Comparison of ENCODE assay signal across 17 cellular contexts in the genomic region with DNA sequence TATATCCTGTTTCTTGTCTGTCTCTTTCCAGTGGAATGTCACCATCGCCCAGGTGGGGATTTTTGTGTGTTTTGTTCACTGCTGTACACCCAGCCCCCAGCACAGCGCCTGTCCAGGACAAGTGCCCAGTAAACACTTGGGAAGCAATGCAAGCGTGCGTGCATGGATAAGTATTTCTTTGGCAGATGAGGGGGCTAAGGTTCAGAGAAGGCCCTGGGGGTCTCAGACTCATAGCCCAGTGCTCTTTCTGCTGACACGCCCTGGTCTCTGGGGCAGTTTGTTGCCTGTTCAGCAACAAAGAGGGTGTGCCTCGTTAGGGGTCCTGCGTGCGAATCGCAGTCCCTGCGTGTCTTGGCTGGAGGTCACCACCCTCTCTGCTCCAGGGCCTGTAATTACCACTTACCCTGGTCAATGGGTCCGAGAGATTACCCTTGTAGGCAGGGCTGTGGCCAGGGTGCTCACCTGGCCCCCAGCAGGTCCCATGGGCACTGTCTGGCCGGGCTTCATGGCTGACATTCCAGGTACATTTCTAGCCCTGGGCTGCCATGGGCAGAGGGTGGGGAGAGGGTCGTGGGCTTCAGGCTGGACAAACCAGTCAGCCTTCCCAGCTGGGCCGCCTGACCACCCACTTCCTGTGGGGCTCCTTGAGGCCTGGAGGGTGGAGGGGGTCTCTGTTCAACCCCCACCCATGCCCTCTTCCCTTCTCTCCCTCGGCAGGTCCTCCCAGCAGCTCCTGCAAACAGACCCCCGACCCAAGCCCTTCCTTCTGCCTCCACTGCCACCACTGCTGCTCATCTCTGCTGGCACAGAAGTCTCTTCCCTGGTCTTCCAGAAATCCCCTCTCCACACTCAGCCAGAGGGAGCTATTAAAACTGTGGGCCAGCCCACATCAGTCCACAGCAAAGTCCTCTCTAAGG.
DNase-seq lines count a peak whose midpoint lies in the region; ATAC-seq and TF ChIP-seq lines count a peak whose summit lies in the region.
"Had no signal": no experiment of that assay in that cellular context is flagged by ENCODE, and none has a peak within 500 bp of the region (broad histone marks: within the 10 kb centered on the region; RNA-seq: fewer than 3 reads in every experiment).

No MANE protein-coding gene starts in this region.

- H2AFZ ChIP-seq in osteoblast (ENCODE audit: low read length): peak overlapping the region; percentile 62
- H2AFZ ChIP-seq: PC-9 had no signal

- peak overlapping the region; percentile 84 for H3K27ac ChIP-seq in left ventricle myocardium inferior (replicated peaks)
- H3K27ac ChIP-seq in osteoblast (ENCODE audit: low read depth, low read length): no peak overlapping the region
- peak overlapping the region; percentile 68 for H3K27ac ChIP-seq in upper lobe of right lung
- H3K27ac ChIP-seq: PC-9 had no signal

- DNase-seq in Right ventricle myocardium superior (peak; percentile 32), Right ventricle myocardium inferior (ENCODE audit: missing footprints) (no peak), left ventricle myocardium inferior (no peak), osteoblast (ENCODE audit: insufficient read length, low spot score, missing footprints) (peak; percentile 59), upper lobe of right lung (no peak), glomerular visceral epithelial cell (ENCODE audit: extremely low spot score) (no peak)
- DNase-seq: activated CD4-positive, CD25-positive, alpha-beta regulatory T cell treated with anti-CD3 and anti-CD28 coated beads, Interleukin-2, amount 50 U/mL, for 72 hours; COR-L47; cortex of kidney; KBM-7; NCI-H1417 treated with DMSO at 0.1 percent for 48 hours; NCI-H526; PC-9; stimulated activated naive B cell treated with anti-CD40 and anti-IgM and Interleukin-4, amounts not matched to agents 10 μg/mL and 1 μg/mL and 100 μg/mL, for 72 hours; T-helper 2 cell had no signal

- H3K4me1 ChIP-seq in left ventricle myocardium inferior (peaks cover 32% of the 10 kb centered on the region), osteoblast (ENCODE audit: insufficient read depth, low read length) (no peaks in the 10 kb centered on the region), upper lobe of right lung (peaks cover 48% of the 10 kb centered on the region)

- H3K4me3 ChIP-seq in left ventricle myocardium inferior (no peak overlapping the region), osteoblast (ENCODE audit: insufficient read depth, low read length) (no peak overlapping the region), upper lobe of right lung (peak overlapping the region; percentile 13)
- H3K4me3 ChIP-seq: PC-9 had no signal

- H3K4me2 ChIP-seq in osteoblast (ENCODE audit: insufficient read depth, low read length): no peak overlapping the region
- H3K4me2 ChIP-seq: PC-9 had no signal

- TF ChIP-seq CTCF in left ventricle myocardium inferior (IDR thresholded peaks at IDR 0.05; ENCODE audit: borderline replicate concordance): no peak
- no peak for TF ChIP-seq CTCF in osteoblast (IDR thresholded peaks at IDR 0.05; ENCODE audit: extremely low read depth, low read depth, low read length)
- TF ChIP-seq CTCF in upper lobe of right lung (IDR thresholded peaks at IDR 0.05): no peak

- H3K79me2 ChIP-seq in osteoblast (ENCODE audit: insufficient read depth, low read length): no peaks in the 10 kb centered on the region

- intact Hi-C loops in Right ventricle myocardium superior (cut with DNase I) (no loop called here), Right ventricle myocardium inferior (cut with DNase I) (loop anchor here (1.0 to 5.0 kb wide), 4 partner anchors 53 to 120 kb away; no protein-coding TSS in a partner anchor), left ventricle myocardium inferior (cut with micrococcal nuclease) (no loop called here), upper lobe of right lung (cut with DNase I) (loop anchor here (10.0 kb wide), 1 partner anchor 97 kb away; no protein-coding TSS in a partner anchor)

- ATAC-seq in Right ventricle myocardium superior (ENCODE audit: poor library complexity): peak; percentile 1
- no peak for ATAC-seq in Right ventricle myocardium inferior
- no peak for ATAC-seq in upper lobe of right lung
- ATAC-seq in HG02642 (IDR thresholded peaks at IDR 0.05; ENCODE audit: poor library complexity, unreplicated experiment): no peak
- no peak for ATAC-seq in GM18861 (IDR thresholded peaks at IDR 0.05; ENCODE audit: unreplicated experiment)
- ATAC-seq: stimulated activated naive B cell treated with anti-CD40 and anti-IgM and Interleukin-4, amounts not matched to agents 10 μg/mL and 1 μg/mL and 100 μg/mL, for 72 hours had no signal

- H3K36me3 ChIP-seq in left ventricle myocardium inferior (no peaks in the 10 kb centered on the region), osteoblast (ENCODE audit: insufficient read depth, low read length) (no peaks in the 10 kb centered on the region), upper lobe of right lung (no peaks in the 10 kb centered on the region)

- no peaks in the 10 kb centered on the region for H4K20me1 ChIP-seq in osteoblast (ENCODE audit: insufficient read depth, low read length)

- no peaks in the 10 kb centered on the region for H3K27me3 ChIP-seq in left ventricle myocardium inferior (ENCODE audit: low read depth)
- no peaks in the 10 kb centered on the region for H3K27me3 ChIP-seq in osteoblast (ENCODE audit: insufficient read depth, low read length)
- H3K27me3 ChIP-seq in upper lobe of right lung: no peaks in the 10 kb centered on the region

- H3K9me3 ChIP-seq in left ventricle myocardium inferior (replicated peaks) (no peaks in the 10 kb centered on the region), osteoblast (ENCODE audit: low read depth, low read length) (no peaks in the 10 kb centered on the region), upper lobe of right lung (no peaks in the 10 kb centered on the region)

Comparison
In these comparisons a context has a peak if more than half of its experiments do, and no peak if none do; other contexts are left out.
1. DNase-seq: peak in Right ventricle myocardium superior (single experiment) and osteoblast (single experiment); none in Right ventricle myocardium inferior (single experiment), left ventricle myocardium inferior (single experiment), upper lobe of right lung (single experiment) and glomerular visceral epithelial cell (single experiment).
2. intact Hi-C loops: an anchor here in Right ventricle myocardium inferior (1.0 to 5.0 kb wide) and upper lobe of right lung (10.0 kb wide); none called in Right ventricle myocardium superior and left ventricle myocardium inferior.